Comparison of ENCODE assay signal across 8 cellular contexts in the genomic region with DNA sequence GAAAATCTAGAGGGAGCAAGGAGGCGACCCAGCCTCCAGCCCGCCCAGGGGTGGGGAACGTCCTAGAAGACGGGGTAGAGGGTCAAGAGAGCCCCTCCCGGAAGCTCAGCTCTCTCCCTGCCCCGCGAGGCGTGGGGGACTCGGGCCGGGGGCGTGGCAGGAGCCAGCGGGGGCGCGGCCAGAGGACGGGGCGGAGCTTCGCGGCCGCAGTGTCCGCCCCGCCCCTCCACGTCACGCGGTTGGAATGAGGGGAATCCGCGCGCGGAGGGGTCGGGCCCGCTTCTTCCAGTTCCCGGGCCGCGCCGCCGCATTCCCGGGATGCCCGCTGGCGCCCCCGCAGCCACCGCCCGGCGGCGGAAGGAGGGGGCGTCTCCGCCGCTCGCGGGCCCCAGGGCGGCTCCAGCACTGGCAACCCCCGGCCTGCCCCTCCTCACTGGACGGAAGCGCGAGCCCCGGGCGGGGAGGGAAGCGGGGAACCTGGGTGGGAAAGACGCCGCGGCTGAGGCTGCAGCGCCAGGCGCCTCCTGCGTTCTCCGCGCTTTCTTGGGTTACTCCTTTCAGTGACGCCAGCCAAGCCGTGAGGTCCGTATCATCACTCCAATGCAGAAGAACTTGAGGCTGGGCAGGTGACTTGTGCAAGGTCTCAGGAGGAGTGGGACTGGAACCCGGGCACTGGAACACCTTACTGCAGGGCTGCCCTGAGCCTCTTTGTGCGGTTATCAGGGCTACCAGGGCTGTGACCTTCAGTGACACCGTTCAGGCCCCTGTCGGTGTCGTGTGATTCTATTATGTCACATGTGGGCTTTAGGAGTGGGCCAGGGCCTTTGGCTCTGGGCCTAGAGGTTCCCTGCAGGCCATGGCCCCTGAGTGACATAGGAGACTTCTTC. TPM values are rescaled to one million over a fixed set of nuclear protein-coding genes. Genes with fewer than 3 reads are reported as not detected.
DNase-seq lines count a peak whose midpoint lies in the region; ATAC-seq and TF ChIP-seq lines count a peak whose summit lies in the region.

No MANE protein-coding gene starts in this region.

- H3K4me3 Mint-ChIP-seq in naive thymus-derived CD4-positive, alpha-beta T cell, result peak overlapping the region; percentile 82 to 95 (median 88)
- H3K4me3 Mint-ChIP-seq in stimulated activated naive B cell treated with anti-CD40 and anti-IgM and Interleukin-4, amounts not matched to agents 10 μg/mL and 1 μg/mL and 100 μg/mL, for 72 hours, result peak overlapping the region; percentile 83 to 89

- H3K36me3 Mint-ChIP-seq in naive thymus-derived CD4-positive, alpha-beta T cell, result peaks cover 0 to 7% (median 0%) of the 10 kb centered on the region in 5 donors
- H3K36me3 Mint-ChIP-seq in stimulated activated naive B cell treated with anti-CD40 and anti-IgM and Interleukin-4, amounts not matched to agents 10 μg/mL and 1 μg/mL and 100 μg/mL, for 72 hours, result peaks cover 13 to 19% of the 10 kb centered on the region in 2 donors

- POLR2A ChIA-PET in naive thymus-derived CD4-positive, alpha-beta T cell (lab: Charles Lee), result interaction anchor here (0.5 to 5.1 kb wide), 8 partner anchors 17 to 191 kb away, joined by 3 to 23 read pairs (median 5); a partner anchor contains a TSS

- peak overlapping the region; percentile 51 to 93 (median 72) for H3K27ac Mint-ChIP-seq in naive thymus-derived CD4-positive, alpha-beta T cell
- peak overlapping the region; percentile 96 for H3K27ac Mint-ChIP-seq in stimulated activated naive B cell treated with anti-CD40 and anti-IgM and Interleukin-4, amounts not matched to agents 10 μg/mL and 1 μg/mL and 100 μg/mL, for 72 hours

- H3K27me3 Mint-ChIP-seq in naive thymus-derived CD4-positive, alpha-beta T cell, result peaks cover 0 to 4% (median 0%) of the 10 kb centered on the region in 5 donors
- H3K27me3 Mint-ChIP-seq in stimulated activated naive B cell treated with anti-CD40 and anti-IgM and Interleukin-4, amounts not matched to agents 10 μg/mL and 1 μg/mL and 100 μg/mL, for 72 hours, result no peaks in the 10 kb centered on the region

- no peaks in the 10 kb centered on the region for H3K9me3 ChIP-seq in naive thymus-derived CD4-positive, alpha-beta T cell (ENCODE audit: control insufficient read depth in 2 of 3, low read length in 3 of 3)

- peaks cover 0 to 2% (median 0%) of the 10 kb centered on the region in 11 donors for H3K9me3 Mint-ChIP-seq in naive thymus-derived CD4-positive, alpha-beta T cell
- H3K9me3 Mint-ChIP-seq in stimulated activated naive B cell treated with anti-CD40 and anti-IgM and Interleukin-4, amounts not matched to agents 10 μg/mL and 1 μg/mL and 100 μg/mL, for 72 hours, result no peaks in the 10 kb centered on the region

- intact Hi-C loops in naive thymus-derived CD4-positive, alpha-beta T cell (cut with micrococcal nuclease), result loop anchor here in 1 of 2 donors (1.0 to 10.0 kb wide), 7 partner anchors 15 to 849 kb away; a partner anchor contains a TSS

- peak overlapping the region; percentile 65 for H3K4me3 ChIP-seq in naive thymus-derived CD4-positive, alpha-beta T cell (ENCODE audit: low read length)

- no peaks in the 10 kb centered on the region for H3K27me3 ChIP-seq in naive thymus-derived CD4-positive, alpha-beta T cell (ENCODE audit: control insufficient read depth in 2 of 2, insufficient read depth in 2 of 2, low read length in 2 of 2)

- H3K36me3 ChIP-seq in naive thymus-derived CD4-positive, alpha-beta T cell (ENCODE audit: control insufficient read depth in 2 of 3, insufficient read depth in 3 of 3, low read length in 3 of 3), result no peaks in the 10 kb centered on the region

- ATAC-seq in HG02610 (IDR thresholded peaks at IDR 0.05; ENCODE audit: unreplicated experiment) (peak; percentile 29), HG03469 (IDR thresholded peaks at IDR 0.05; ENCODE audit: unreplicated experiment) (no peak)
- peak; percentile 61 for ATAC-seq in naive thymus-derived CD4-positive, alpha-beta T cell
- peak in 1 of 2 donors; percentile 20 for ATAC-seq in stimulated activated naive B cell treated with anti-CD40 and anti-IgM and Interleukin-4, amounts not matched to agents 10 μg/mL and 1 μg/mL and 100 μg/mL, for 72 hours (replicated peaks)

- peak overlapping the region; percentile 78 for H3K27ac ChIP-seq in naive thymus-derived CD4-positive, alpha-beta T cell (ENCODE audit: low read depth, low read length)

- DNase-seq in D341Med (ENCODE audit: low spot score) (peak; percentile 87), fibroblast of peridontal ligament (ENCODE audit: extremely low read depth) (peak; percentile 78)
- peak; percentile 92 for DNase-seq in activated effector memory CD4-positive, alpha-beta T cell treated with anti-CD3 and anti-CD28 coated beads, Interleukin-2, amount 50 U/mL, for 16 hours
- DNase-seq in naive thymus-derived CD4-positive, alpha-beta T cell, result peak; percentile 40 to 83 (median 61)
- peak; percentile 62 for DNase-seq in stimulated activated naive B cell treated with anti-CD40 and anti-IgM and Interleukin-4, amounts not matched to agents 10 μg/mL and 1 μg/mL and 100 μg/mL, for 72 hours

- peaks cover 0 to 57% (median 44%) of the 10 kb centered on the region in 7 donors for H3K4me1 Mint-ChIP-seq in naive thymus-derived CD4-positive, alpha-beta T cell
- peaks cover 39 to 76% of the 10 kb centered on the region in 2 donors for H3K4me1 Mint-ChIP-seq in stimulated activated naive B cell treated with anti-CD40 and anti-IgM and Interleukin-4, amounts not matched to agents 10 μg/mL and 1 μg/mL and 100 μg/mL, for 72 hours

- CTCF ChIA-PET in naive thymus-derived CD4-positive, alpha-beta T cell (lab: Charles Lee), result interaction anchor here (0.6 to 1.2 kb wide), 2 partner anchors 97 to 142 kb away, joined by 4 to 6 read pairs; no protein-coding TSS in a partner anchor

- peaks cover 21 to 47% of the 10 kb centered on the region in 2 donors for H3K4me1 ChIP-seq in naive thymus-derived CD4-positive, alpha-beta T cell (ENCODE audit: control insufficient read depth in 2 of 2, insufficient read depth in 2 of 2, low read length in 2 of 2)

TF ChIP-seq in PFSK-1, 5 proteins besides CTCF, POLR2A, EP300 and RAD21:
- TF ChIP-seq FOXP2 (optimal IDR thresholded peaks at IDR 0.05; ENCODE audit: borderline replicate concordance, extremely low read depth, extremely low read length, insufficient read depth) (peak; percentile 14), SIN3A (IDR thresholded peaks at IDR 0.05; ENCODE audit: borderline replicate concordance, insufficient read depth, low read length) (0 out of 2 replicates have a peak, but pooled peaks have one; percentile 18), TAF1 (IDR thresholded peaks at IDR 0.05; ENCODE audit: borderline replicate concordance, insufficient read depth, low read length) (no peak), POLR2AphosphoS5 (IDR thresholded peaks at IDR 0.05; ENCODE audit: low read depth, low read length) (no peak)
- TF ChIP-seq, protein P1, sequence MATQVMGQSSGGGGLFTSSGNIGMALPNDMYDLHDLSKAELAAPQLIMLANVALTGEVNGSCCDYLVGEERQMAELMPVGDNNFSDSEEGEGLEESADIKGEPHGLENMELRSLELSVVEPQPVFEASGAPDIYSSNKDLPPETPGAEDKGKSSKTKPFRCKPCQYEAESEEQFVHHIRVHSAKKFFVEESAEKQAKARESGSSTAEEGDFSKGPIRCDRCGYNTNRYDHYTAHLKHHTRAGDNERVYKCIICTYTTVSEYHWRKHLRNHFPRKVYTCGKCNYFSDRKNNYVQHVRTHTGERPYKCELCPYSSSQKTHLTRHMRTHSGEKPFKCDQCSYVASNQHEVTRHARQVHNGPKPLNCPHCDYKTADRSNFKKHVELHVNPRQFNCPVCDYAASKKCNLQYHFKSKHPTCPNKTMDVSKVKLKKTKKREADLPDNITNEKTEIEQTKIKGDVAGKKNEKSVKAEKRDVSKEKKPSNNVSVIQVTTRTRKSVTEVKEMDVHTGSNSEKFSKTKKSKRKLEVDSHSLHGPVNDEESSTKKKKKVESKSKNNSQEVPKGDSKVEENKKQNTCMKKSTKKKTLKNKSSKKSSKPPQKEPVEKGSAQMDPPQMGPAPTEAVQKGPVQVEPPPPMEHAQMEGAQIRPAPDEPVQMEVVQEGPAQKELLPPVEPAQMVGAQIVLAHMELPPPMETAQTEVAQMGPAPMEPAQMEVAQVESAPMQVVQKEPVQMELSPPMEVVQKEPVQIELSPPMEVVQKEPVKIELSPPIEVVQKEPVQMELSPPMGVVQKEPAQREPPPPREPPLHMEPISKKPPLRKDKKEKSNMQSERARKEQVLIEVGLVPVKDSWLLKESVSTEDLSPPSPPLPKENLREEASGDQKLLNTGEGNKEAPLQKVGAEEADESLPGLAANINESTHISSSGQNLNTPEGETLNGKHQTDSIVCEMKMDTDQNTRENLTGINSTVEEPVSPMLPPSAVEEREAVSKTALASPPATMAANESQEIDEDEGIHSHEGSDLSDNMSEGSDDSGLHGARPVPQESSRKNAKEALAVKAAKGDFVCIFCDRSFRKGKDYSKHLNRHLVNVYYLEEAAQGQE (IDR thresholded peaks at IDR 0.05; ENCODE audit: insufficient read depth in 1 of 2, low read depth in 2 of 2, low read length in 2 of 2), result no peak

RNA-seq across cellular contexts. Expression of a gene that starts 4.3 kb away (rescaled TPM):
- 106 TPM for polyA plus RNA-seq in PFSK-1 (2012; ENCODE audit: insufficient read length, low read depth)
- total RNA-seq in naive thymus-derived CD4-positive, alpha-beta T cell, result 10 to 100 TPM; 10.3 to 37.0 (median 23.6) TPM
- polyA plus RNA-seq in naive thymus-derived CD4-positive, alpha-beta T cell, result 1 to 10 TPM; 4.4 to 4.7 TPM

RNA-seq across cellular contexts. Expression of a gene that starts 28.2 kb away (rescaled TPM):
- 41.0 TPM for polyA plus RNA-seq in PFSK-1 (2012; ENCODE audit: insufficient read length, low read depth)
- total RNA-seq in naive thymus-derived CD4-positive, alpha-beta T cell, result 100 to 1,000 TPM in 2 of 5 experiments, 10 to 100 TPM in 3; 50.5 to 184 (median 84.2) TPM
- 10 to 100 TPM; 72.9 to 84.3 TPM for polyA plus RNA-seq in naive thymus-derived CD4-positive, alpha-beta T cell

RNA-seq across cellular contexts. Expression of a gene that starts 32.1 kb away (rescaled TPM):
- 51.3 TPM for polyA plus RNA-seq in PFSK-1 (2012; ENCODE audit: insufficient read length, low read depth)
- 10 to 100 TPM; 16.9 to 29.0 (median 20.9) TPM for total RNA-seq in naive thymus-derived CD4-positive, alpha-beta T cell
- 10 to 100 TPM; 20.0 to 24.3 TPM for polyA plus RNA-seq in naive thymus-derived CD4-positive, alpha-beta T cell
